28 cellular contexts compared by ENCODE assay signal in genomic region chr1:62426794-62427193, GRCh38.
"Had no signal": no experiment of that assay in that cellular context is flagged by ENCODE, and none has a peak within 500 bp of the region (broad histone marks: within the 10 kb centered on the region; RNA-seq: fewer than 3 reads in every experiment).

No MANE protein-coding gene starts in this region.

- H3K27me3 ChIP-seq: ascending aorta, Peyer's patch had no signal

- H3K27ac ChIP-seq: ascending aorta, KMS-11, Peyer's patch, WERI-Rb-1 had no signal

- ATAC-seq: activated CD8-positive, alpha-beta T cell treated with anti-CD3 and anti-CD28 coated beads for 36 hours; PC-3; Right ventricle myocardium inferior had no signal

- H3K9ac ChIP-seq: KMS-11 had no signal

- H3K9me3 ChIP-seq: ascending aorta, Peyer's patch had no signal

- DNase-seq: activated CD4-positive, alpha-beta T cell treated with anti-CD3 and anti-CD28 coated beads for 1 hour; activated CD4-positive, alpha-beta T cell treated with anti-CD3 and anti-CD28 coated beads for 48 hours; activated CD4-positive, CD25-positive, alpha-beta regulatory T cell; activated CD8-positive, alpha-beta T cell treated with anti-CD3 and anti-CD28 coated beads for 36 hours; activated gamma-delta T cell treated with Interleukin-2 at 50 U/mL for 16 hours; activated naive CD4-positive, alpha-beta T cell treated with anti-CD3 and anti-CD28 coated beads, Interleukin-2, amount 10 ng/mL, durations not matched to agents 7 days and 5 days; activated naive CD8-positive, alpha-beta T cell treated with anti-CD3 and anti-CD28 coated beads for 36 hours; activated T-cell treated with anti-CD3 and anti-CD28 coated beads, Interleukin-2, amount 50 U/mL, for 24 hours; amniotic stem cell; NCI-H1048; NCI-H1105 treated with DMSO at 0.1 percent for 48 hours; NCI-H1436; NCI-H1694; NCI-H1930; NCI-H345; NCI-H524 treated with DMSO at 0.1 percent for 48 hours; PC-3; Peyer's patch; RPMI8226; SIG-M5; SW 1271; T-helper 1 cell; T-helper 2 cell; T-helper 9 cell; WERI-Rb-1 had no signal

- H3K4me2 ChIP-seq: KMS-11 had no signal

- H3K4me3 ChIP-seq: ascending aorta, Peyer's patch had no signal

- H3K4me1 ChIP-seq: ascending aorta, Peyer's patch had no signal

- H3K36me3 ChIP-seq: ascending aorta, Peyer's patch, WERI-Rb-1 had no signal
